Comparison of ENCODE assay signal across 9 cellular contexts in the genomic region with DNA sequence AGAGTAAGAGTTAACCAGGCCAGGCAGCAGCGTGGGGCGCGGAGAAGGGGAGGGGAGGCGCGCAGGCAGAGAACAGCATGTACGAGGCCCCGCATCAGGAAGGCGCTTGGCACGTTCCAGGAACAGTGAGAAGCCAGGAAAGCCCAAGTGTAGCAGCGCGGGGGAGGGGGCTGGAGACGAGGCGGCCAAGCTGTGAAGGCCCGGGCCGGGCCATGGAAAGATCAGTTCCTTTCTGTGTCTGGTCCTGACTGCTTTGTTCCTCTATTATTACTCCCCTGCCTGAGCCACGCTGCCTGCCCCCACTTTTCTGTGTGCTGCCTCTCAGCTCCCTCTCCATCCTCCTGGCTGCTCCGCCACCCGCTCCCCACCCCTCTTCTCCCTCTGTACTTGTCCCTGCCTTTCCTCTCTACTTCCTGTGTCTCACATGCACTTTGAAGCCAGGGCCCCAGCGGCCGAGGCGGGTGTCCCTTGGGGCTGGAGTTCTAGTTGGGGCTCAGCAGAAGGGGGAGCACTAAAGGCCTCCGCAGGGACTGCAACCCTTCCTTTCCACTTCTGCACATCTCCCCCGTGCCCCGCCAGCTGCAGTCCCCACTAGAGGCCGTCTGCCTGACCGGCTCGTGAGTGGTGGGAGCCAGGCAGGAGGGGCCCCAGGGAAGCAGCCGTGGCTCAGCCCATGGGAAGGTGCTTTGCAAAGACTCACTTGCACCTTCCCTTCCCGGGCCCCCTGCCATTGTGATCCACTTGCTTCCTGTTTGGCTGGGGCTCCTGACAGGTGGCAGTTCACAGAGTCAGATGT.
DNase-seq lines count a peak whose midpoint lies in the region; ATAC-seq and TF ChIP-seq lines count a peak whose summit lies in the region.
"Had no signal": no experiment of that assay in that cellular context is flagged by ENCODE, and none has a peak within 500 bp of the region (broad histone marks: within the 10 kb centered on the region; RNA-seq: fewer than 3 reads in every experiment).

No MANE protein-coding gene starts in this region.

- H3K9me3 ChIP-seq in DOHH2 (ENCODE audit: control insufficient read depth, insufficient read depth, low read length): no peaks in the 10 kb centered on the region
- no peaks in the 10 kb centered on the region for H3K9me3 ChIP-seq in adipocyte (ENCODE audit: control insufficient read depth, low read length)
- H3K9me3 ChIP-seq in cardiac muscle cell (ENCODE audit: low read depth): no peaks in the 10 kb centered on the region
- no peaks in the 10 kb centered on the region for H3K9me3 ChIP-seq in parathyroid adenoma (ENCODE audit: control insufficient read depth, low read length)

- H3K36me3 Mint-ChIP-seq in T-helper 2 cell treated with Interferon-gamma antibody and Interleukin-4, amounts not matched to agents 5 μg/mL and 100 μg/mL, for 36 hours (ENCODE audit: low read depth): no peaks in the 10 kb centered on the region
- H3K36me3 Mint-ChIP-seq in activated T-cell treated with anti-CD3 and anti-CD28 coated beads, Interleukin-2, amount 50 U/mL, for 4 hours (ENCODE audit: insufficient read depth): peaks cover 9% of the 10 kb centered on the region
- H3K36me3 Mint-ChIP-seq: activated naive CD8-positive, alpha-beta T cell treated with anti-CD3 and anti-CD28 coated beads, Interleukin-2, amount 10 ng/mL, durations not matched to agents 7 days and 5 days had no signal

- H3K4me3 ChIP-seq in DOHH2 (ENCODE audit: low read length) (peak overlapping the region; percentile 1), adipocyte (ENCODE audit: low read length) (peak overlapping the region; percentile 53), cardiac muscle cell (no peak overlapping the region), parathyroid adenoma (ENCODE audit: low read depth, low read length) (no peak overlapping the region)

- no peaks in the 10 kb centered on the region for H3K36me3 ChIP-seq in DOHH2 (ENCODE audit: control insufficient read depth, low read length)
- no peaks in the 10 kb centered on the region for H3K36me3 ChIP-seq in adipocyte (ENCODE audit: control insufficient read depth, insufficient read depth, low read length, severe bottlenecking)
- peaks cover 10% of the 10 kb centered on the region for H3K36me3 ChIP-seq in cardiac muscle cell
- H3K36me3 ChIP-seq in parathyroid adenoma (ENCODE audit: control insufficient read depth, insufficient read depth, low read length): no peaks in the 10 kb centered on the region

- H3K27me3 ChIP-seq in DOHH2 (ENCODE audit: control insufficient read depth, low read length): no peaks in the 10 kb centered on the region
- H3K27me3 ChIP-seq in adipocyte (replicated peaks; ENCODE audit: control insufficient read depth, insufficient read depth, low read length): no peaks in the 10 kb centered on the region
- H3K27me3 ChIP-seq in cardiac muscle cell: no peaks in the 10 kb centered on the region
- H3K27me3 ChIP-seq in parathyroid adenoma (ENCODE audit: control insufficient read depth, insufficient read depth, low read length): no peaks in the 10 kb centered on the region

- peak overlapping the region; percentile 76 for H3K9ac ChIP-seq in adipocyte (ENCODE audit: low read length)
- H3K9ac ChIP-seq in parathyroid adenoma: no peak overlapping the region

- H3K9me3 Mint-ChIP-seq in T-helper 2 cell treated with Interferon-gamma antibody and Interleukin-4, amounts not matched to agents 5 μg/mL and 100 μg/mL, for 36 hours: no peaks in the 10 kb centered on the region
- H3K9me3 Mint-ChIP-seq in activated T-cell treated with anti-CD3 and anti-CD28 coated beads, Interleukin-2, amount 50 U/mL, for 4 hours: no peaks in the 10 kb centered on the region
- H3K9me3 Mint-ChIP-seq: activated naive CD8-positive, alpha-beta T cell treated with anti-CD3 and anti-CD28 coated beads, Interleukin-2, amount 10 ng/mL, durations not matched to agents 7 days and 5 days had no signal

- H4K20me1 ChIP-seq in DOHH2 (ENCODE audit: control insufficient read depth, insufficient read depth, low read depth, low read length): no peaks in the 10 kb centered on the region

- H3K27me3 Mint-ChIP-seq in T-helper 2 cell treated with Interferon-gamma antibody and Interleukin-4, amounts not matched to agents 5 μg/mL and 100 μg/mL, for 36 hours (ENCODE audit: low read depth): no peaks in the 10 kb centered on the region
- no peaks in the 10 kb centered on the region for H3K27me3 Mint-ChIP-seq in activated T-cell treated with anti-CD3 and anti-CD28 coated beads, Interleukin-2, amount 50 U/mL, for 4 hours (ENCODE audit: low read depth)
- H3K27me3 Mint-ChIP-seq: activated naive CD8-positive, alpha-beta T cell treated with anti-CD3 and anti-CD28 coated beads, Interleukin-2, amount 10 ng/mL, durations not matched to agents 7 days and 5 days had no signal

- H3K9me2 ChIP-seq in DOHH2 (replicated peaks; ENCODE audit: control insufficient read depth, low read length): no peaks in the 10 kb centered on the region

- no peak overlapping the region for H3K27ac ChIP-seq in DOHH2 (ENCODE audit: low read depth, low read length)
- H3K27ac ChIP-seq in cardiac muscle cell: peak overlapping the region; percentile 77
- H3K27ac ChIP-seq in parathyroid adenoma: peak overlapping the region; percentile 11

- H3K27ac Mint-ChIP-seq in T-helper 2 cell treated with Interferon-gamma antibody and Interleukin-4, amounts not matched to agents 5 μg/mL and 100 μg/mL, for 36 hours: no peak overlapping the region
- H3K27ac Mint-ChIP-seq: activated naive CD8-positive, alpha-beta T cell treated with anti-CD3 and anti-CD28 coated beads, Interleukin-2, amount 10 ng/mL, durations not matched to agents 7 days and 5 days had no signal

- peaks cover 17% of the 10 kb centered on the region for H3K4me1 ChIP-seq in DOHH2 (ENCODE audit: control insufficient read depth, low read length)
- H3K4me1 ChIP-seq in adipocyte (ENCODE audit: control insufficient read depth, insufficient read depth, low read length): peaks cover 17% of the 10 kb centered on the region
- H3K4me1 ChIP-seq in cardiac muscle cell (ENCODE audit: low read depth): peaks cover 17% of the 10 kb centered on the region
- H3K4me1 ChIP-seq in parathyroid adenoma: no peaks in the 10 kb centered on the region

- no peak overlapping the region for H3K4me3 Mint-ChIP-seq in T-helper 2 cell treated with Interferon-gamma antibody and Interleukin-4, amounts not matched to agents 5 μg/mL and 100 μg/mL, for 36 hours
- no peak overlapping the region for H3K4me3 Mint-ChIP-seq in activated T-cell treated with anti-CD3 and anti-CD28 coated beads, Interleukin-2, amount 50 U/mL, for 4 hours
- H3K4me3 Mint-ChIP-seq: activated naive CD8-positive, alpha-beta T cell treated with anti-CD3 and anti-CD28 coated beads, Interleukin-2, amount 10 ng/mL, durations not matched to agents 7 days and 5 days had no signal

- no peak for ATAC-seq in HG02623 (IDR thresholded peaks at IDR 0.05; ENCODE audit: unreplicated experiment)
- ATAC-seq in activated T-cell treated with anti-CD3 and anti-CD28 coated beads, Interleukin-2, amount 50 U/mL, for 4 hours: no peak

- no peaks in the 10 kb centered on the region for H3F3A ChIP-seq in DOHH2 (ENCODE audit: control insufficient read depth, insufficient read depth)

- H2AFZ ChIP-seq in parathyroid adenoma: no peak overlapping the region

- DNase-seq in adipocyte (ENCODE audit: low read depth): peak; percentile 7
- DNase-seq in cardiac muscle cell (ENCODE audit: low read depth in 1 of 2, low spot score in 1 of 2): peak; percentile 75 to 95
- DNase-seq in amniotic stem cell (lab: John Stamatoyannopoulos, UW): no peak
- no peak for DNase-seq in T-helper 2 cell treated with Interferon-gamma antibody and Interleukin-4, amounts not matched to agents 5 μg/mL and 100 μg/mL, for 36 hours (ENCODE audit: low spot score)
- DNase-seq in activated T-cell treated with anti-CD3 and anti-CD28 coated beads, Interleukin-2, amount 50 U/mL, for 4 hours: no peak
- DNase-seq: activated naive CD8-positive, alpha-beta T cell treated with anti-CD3 and anti-CD28 coated beads, Interleukin-2, amount 10 ng/mL, durations not matched to agents 7 days and 5 days had no signal

- TF ChIP-seq CTCF in DOHH2 (IDR thresholded peaks at IDR 0.05; ENCODE audit: low read depth, low read length, poor library complexity, severe bottlenecking) (no peak), cardiac muscle cell (IDR thresholded peaks at IDR 0.05; ENCODE audit: low read depth, low read length) (peak; percentile 15), parathyroid adenoma (IDR thresholded peaks at IDR 0.05) (no peak)

- H3K4me2 ChIP-seq in DOHH2 (ENCODE audit: low read length) (peak overlapping the region; percentile 45), parathyroid adenoma (ENCODE audit: low read length) (no peak overlapping the region)

- no peaks in the 10 kb centered on the region for H3K4me1 Mint-ChIP-seq in T-helper 2 cell treated with Interferon-gamma antibody and Interleukin-4, amounts not matched to agents 5 μg/mL and 100 μg/mL, for 36 hours (ENCODE audit: low read depth)
- H3K4me1 Mint-ChIP-seq in activated T-cell treated with anti-CD3 and anti-CD28 coated beads, Interleukin-2, amount 50 U/mL, for 4 hours (ENCODE audit: low read depth): no peaks in the 10 kb centered on the region

- H3K79me2 ChIP-seq in DOHH2 (ENCODE audit: control insufficient read depth, low read length): no peaks in the 10 kb centered on the region
- H3K79me2 ChIP-seq in parathyroid adenoma: no peaks in the 10 kb centered on the region

Comparison
In these comparisons a context has a peak if more than half of its experiments do, and no peak if none do; other contexts are left out.
1. H3K4me3 ChIP-seq: peak in DOHH2 (single experiment) and adipocyte (single experiment); none in cardiac muscle cell (single experiment) and parathyroid adenoma (single experiment).
2. DNase-seq: peak in adipocyte (single experiment) and cardiac muscle cell (2 of 2); none in amniotic stem cell (single experiment), T-helper 2 cell treated with Interferon-gamma antibody and Interleukin-4, amounts not matched to agents 5 μg/mL and 100 μg/mL, for 36 hours (single experiment) and activated T-cell treated with anti-CD3 and anti-CD28 coated beads, Interleukin-2, amount 50 U/mL, for 4 hours (single experiment).